Comparison of ENCODE assay signal across 9 cellular contexts in the genomic region with DNA sequence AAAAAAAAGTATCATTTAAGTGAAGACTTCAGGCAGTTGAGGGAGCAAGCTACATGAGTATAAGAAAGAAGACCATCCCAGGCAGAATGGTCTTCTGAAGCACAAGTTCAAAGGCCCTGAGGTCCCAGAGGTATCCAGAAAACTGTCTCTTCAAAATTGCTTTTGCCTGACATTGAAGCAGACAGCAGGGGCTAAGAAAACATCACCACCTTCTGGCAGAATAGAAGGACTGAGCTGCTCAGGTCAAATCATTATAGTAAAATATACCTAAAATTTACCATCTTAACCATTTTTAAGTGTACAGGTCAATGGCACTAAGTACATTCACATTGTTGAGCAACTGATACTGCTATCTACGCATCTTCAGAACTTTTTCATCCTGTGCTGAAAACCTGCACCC. TPM values are rescaled to one million over a fixed set of nuclear protein-coding genes. Genes with fewer than 3 reads are reported as not detected.
DNase-seq lines count a peak whose midpoint lies in the region; ATAC-seq and TF ChIP-seq lines count a peak whose summit lies in the region.
"Had no signal": no experiment of that assay in that cellular context is flagged by ENCODE, and none has a peak within 500 bp of the region (broad histone marks: within the 10 kb centered on the region; RNA-seq: fewer than 3 reads in every experiment).

No MANE protein-coding gene starts in this region.

- ATAC-seq in GM18502 (IDR thresholded peaks at IDR 0.05; ENCODE audit: poor library complexity, unreplicated experiment) (no peak), HG03045 (IDR thresholded peaks at IDR 0.05; ENCODE audit: unreplicated experiment) (no peak)

- POLR2A ChIA-PET in RWPE1 (lab: Yijun Ruan, JAX; ENCODE audit: low non-redundant PET): no interaction called here

- in situ Hi-C loops in GM13977 (cut with MboI; ENCODE audit: low pct_unique_long_range_greater_than_20kb, low sequenced_read_pairs, unreplicated experiment): no loop called here

- H3K27ac ChIP-seq in RWPE1 (no peak overlapping the region), caudate nucleus (ENCODE audit: low read depth, low read length) (no peak overlapping the region)

- no peak overlapping the region for H3K4me3 ChIP-seq in BE2C (ENCODE audit: low read depth, low read length)
- H3K4me3 ChIP-seq in kidney epithelial cell (ENCODE audit: low read depth, low read length): no peak overlapping the region

- H3K36me3 ChIP-seq in BE2C: no peaks in the 10 kb centered on the region
- H3K36me3 ChIP-seq in kidney epithelial cell (ENCODE audit: control insufficient read depth, insufficient read depth, low read length): no peaks in the 10 kb centered on the region

- TF ChIP-seq CTCF in BE2C (IDR thresholded peaks at IDR 0.05; ENCODE audit: low read depth, low read length) (peak; percentile 55), GM13977 (IDR thresholded peaks at IDR 0.05; ENCODE audit: extremely low read depth, insufficient read depth, missing control alignments) (peak; percentile 56), RWPE1 (conservative IDR thresholded peaks at IDR 0.05; ENCODE audit: low read depth) (no peak), kidney epithelial cell (IDR thresholded peaks at IDR 0.05; ENCODE audit: insufficient read depth, low read length, poor library complexity, severe bottlenecking) (peak; percentile 44)

- no peaks in the 10 kb centered on the region for H3K4me1 ChIP-seq in BE2C

- H3K27me3 ChIP-seq in BE2C: no peaks in the 10 kb centered on the region
- no peaks in the 10 kb centered on the region for H3K27me3 ChIP-seq in kidney epithelial cell (ENCODE audit: control insufficient read depth, insufficient read depth, low read length)

- H3K9me3 ChIP-seq in BE2C: no peaks in the 10 kb centered on the region; the same call in 1 of the 2 replicates

- CTCF ChIA-PET in RWPE1 (lab: Yijun Ruan, JAX): interaction anchor here (0.6 to 0.8 kb wide), 4 partner anchors 137 to 453 kb away, joined by 3 to 9 read pairs (median 4); no protein-coding TSS in a partner anchor

- no peak for DNase-seq in BE2C
- no peak for DNase-seq in GM13977 (ENCODE audit: low spot score)
- peak; percentile 21 for DNase-seq in RWPE1 (ENCODE audit: low spot score)
- DNase-seq in kidney epithelial cell (ENCODE audit: low read depth): no peak
- DNase-seq in COR-L47 (lab: John Stamatoyannopoulos, UW): no peak
- DNase-seq in caudate nucleus (lab: John Stamatoyannopoulos, UW): no peak
- DNase-seq: NCI-H510A had no signal

RNA-seq across cellular contexts. Expression of a gene that starts 16.4 kb away (rescaled TPM):
- not detected for polyA plus RNA-seq in BE2C (2012; ENCODE audit: insufficient read depth, insufficient read length, low read depth)
- 13.2 and 14.2 TPM in 2 replicates for total RNA-seq in kidney epithelial cell
